In genomic region chr21:15850645-15851044, GRCh38 we compare ENCODE assay signal across 14 cellular contexts.
DNase-seq lines count a peak whose midpoint lies in the region; ATAC-seq, FAIRE-seq and TF ChIP-seq lines count a peak whose summit lies in the region.
"Had no signal": no experiment of that assay in that cellular context is flagged by ENCODE, and none has a peak within 500 bp of the region (broad histone marks: within the 10 kb centered on the region; RNA-seq: fewer than 3 reads in every experiment).

No MANE protein-coding gene starts in this region.

- no peak for TF ChIP-seq EP300 in HepG2 (IDR thresholded peaks at IDR 0.05; ENCODE audit: low read depth in 2 of 2, low read length in 2 of 2)
- TF ChIP-seq EP300 in HepG2 (CRISPR knock-in tag; IDR thresholded peaks at IDR 0.05; ENCODE audit: borderline replicate concordance), result no peak

- TF ChIP-seq POLR2A in HepG2 (IDR thresholded peaks at IDR 0.05; ENCODE audit: insufficient read depth in 1 of 2, low read depth in 2 of 2, low read length in 2 of 2), result no peak

- intact Hi-C loops in PC-3 (cut with micrococcal nuclease), result no loop called here
- intact Hi-C loops in HepG2 (cut with micrococcal nuclease; ENCODE audit: unreplicated experiment), result no loop called here

- peaks cover 43% of the 10 kb centered on the region for H3K4me1 ChIP-seq in PC-3 (ENCODE audit: insufficient read depth, low read length)
- H3K4me1 ChIP-seq in HepG2 (ENCODE audit: insufficient read depth, low read length), result no peaks in the 10 kb centered on the region

- 90% methylated on average over 1 of the region's 1 CpG for WGBS in HepG2 (ENCODE audit: low lambda C conversion rate)

- ATAC-seq in PC-3, result peak; percentile 79
- no peak for ATAC-seq in HepG2
- no peak for ATAC-seq in esophagus mucosa

- no peaks in the 10 kb centered on the region for H3K9me2 ChIP-seq in PC-3 (replicated peaks; ENCODE audit: low read length)

- TF ChIP-seq CTCF in PC-3 (conservative IDR thresholded peaks at IDR 0.05; ENCODE audit: low read depth, low read length) (no peak), HepG2 (CRISPR knock-in tag; IDR thresholded peaks at IDR 0.05) (no peak)

- H3F3A ChIP-seq in PC-3 (ENCODE audit: low read length, unreplicated experiment), result peaks cover 7% of the 10 kb centered on the region

- peak; percentile 26 for DNase-seq in AG20443 (ENCODE audit: low spot score)
- DNase-seq in PC-3, result peak; percentile 78
- peak; percentile 17 to 88 for DNase-seq in dermis microvascular lymphatic vessel endothelial cell (ENCODE audit: low read depth in 2 of 2)
- peak; percentile 1 for DNase-seq in HepG2 (ENCODE audit: low spot score)
- DNase-seq in SKM-1 (lab: John Stamatoyannopoulos, UW; ENCODE audit: unreplicated experiment), result no peak
- DNase-seq in putamen (ENCODE audit: low spot score), result no peak
- DNase-seq in DMS153 (lab: John Stamatoyannopoulos, UW), result no peak
- DNase-seq: activated CD4-positive, alpha-beta T cell treated with anti-CD3 and anti-CD28 coated beads, Interleukin-2, amount 50 U/mL, for 4 hours; amygdala; kidney glomerular epithelial cell; NK-92 treated with Interleukin-12 subunit alpha and Interleukin-12 subunit beta, amount 100 ng/mL, for 24 hours; ovary; SHP77 treated with DMSO at 0.1 percent for 48 hours had no signal

- H3K27ac ChIP-seq in PC-3 (ENCODE audit: low read length) (no peak overlapping the region), HepG2 (ENCODE audit: extremely low read length, insufficient read depth, low read length) (no peak overlapping the region)
- H3K27ac ChIP-seq: ovary had no signal

- H3K9ac ChIP-seq in PC-3 (ENCODE audit: low read length) (no peak overlapping the region), HepG2 (ENCODE audit: insufficient read depth, low read depth, low read length) (no peak overlapping the region)

- peak overlapping the region; percentile 17 for H3K4me2 ChIP-seq in PC-3 (ENCODE audit: low read length)
- H3K4me2 ChIP-seq in HepG2 (ENCODE audit: low read depth, low read length), result no peak overlapping the region

- H3K27me3 ChIP-seq in PC-3 (ENCODE audit: low read length), result no peaks in the 10 kb centered on the region
- H3K27me3 ChIP-seq in HepG2 (ENCODE audit: control insufficient read depth in 1 of 2, insufficient read depth in 2 of 2, low read length in 2 of 2), result no peaks in the 10 kb centered on the region
- H3K27me3 ChIP-seq: ovary had no signal

- no peak for FAIRE-seq in HepG2 (lab: Jason Lieb, UNC)

- no peak for TF ChIP-seq RAD21 in HepG2 (CRISPR knock-in tag; IDR thresholded peaks at IDR 0.05)

- no peaks in the 10 kb centered on the region for H3K9me3 ChIP-seq in PC-3 (ENCODE audit: low read length)
- no peaks in the 10 kb centered on the region for H3K9me3 ChIP-seq in HepG2 (ENCODE audit: low read length)
- H3K9me3 ChIP-seq: ovary had no signal

- CTCF ChIA-PET in PC-3 (lab: Charles Lee) (no interaction called here), HepG2 (lab: Yijun Ruan, JAX; ENCODE audit: low intra/inter-chr PET ratio, low total read pairs) (no interaction called here)

- H3K4me3 ChIP-seq in PC-3 (ENCODE audit: low read length) (no peak overlapping the region), HepG2 (replicated peaks in 1 of 3; ENCODE audit: insufficient read depth in 1 of 3, low read depth in 2 of 3, low read length in 3 of 3) (no peak overlapping the region)
- H3K4me3 ChIP-seq: ovary had no signal

- BruUV-seq in PC-3 (replicated peaks; lab: Mats Ljungman, UMichigan), result no TSS peak
- BruUV-seq in HepG2 (replicated peaks; lab: Mats Ljungman, UMichigan), result no TSS peak

- POLR2A ChIA-PET in PC-3 (lab: Charles Lee; ENCODE audit: unreplicated experiment), result no interaction called here
- POLR2A ChIA-PET in HepG2 (lab: Yijun Ruan, JAX), result no interaction called here

- no peak overlapping the region for H2AFZ ChIP-seq in PC-3 (ENCODE audit: low read length)
- no peak overlapping the region for H2AFZ ChIP-seq in HepG2 (ENCODE audit: low read length)

- in situ Hi-C loops in HepG2 (cut with HindIII; ENCODE audit: extremely low pct_ligation_motif_present, low pct_unique_long_range_greater_than_20kb), result no loop called here

- peaks cover 12% of the 10 kb centered on the region for H4K20me1 ChIP-seq in PC-3 (ENCODE audit: low read length)
- H4K20me1 ChIP-seq in HepG2 (ENCODE audit: insufficient read depth, low read length), result no peaks in the 10 kb centered on the region

- H3K79me2 ChIP-seq in PC-3 (ENCODE audit: low read length), result peaks cover 14% of the 10 kb centered on the region; the same call in 1 of the 2 replicates
- no peaks in the 10 kb centered on the region for H3K79me2 ChIP-seq in HepG2 (ENCODE audit: insufficient read depth, low read length)

- H3K36me3 ChIP-seq in PC-3 (ENCODE audit: low read depth, low read length) (0 out of 2 replicates have a peak, but pooled peaks cover 4% of the 10 kb centered on the region), HepG2 (replicated peaks in 1 of 2; ENCODE audit: control insufficient read depth in 1 of 2, insufficient read depth in 2 of 2, low read length in 2 of 2) (no peaks in the 10 kb centered on the region)
- H3K36me3 ChIP-seq: ovary had no signal

TF ChIP-seq in HepG2, 621 proteins besides CTCF, POLR2A, EP300 and RAD21:
- no peak for TF ChIP-seq GZF1 (CRISPR knock-in tag; IDR thresholded peaks at IDR 0.05)
- TF ChIP-seq ATF6 (CRISPR knock-in tag; conservative IDR thresholded peaks at IDR 0.05), result no peak
- TF ChIP-seq SATB2 (CRISPR knock-in tag; IDR thresholded peaks at IDR 0.05), result no peak

Comparison
In these comparisons a context has a peak if more than half of its experiments do, and no peak if none do; other contexts are left out.
1. DNase-seq: peak in AG20443 (single experiment), PC-3 (single experiment), dermis microvascular lymphatic vessel endothelial cell (2 of 2) and HepG2 (single experiment); none in SKM-1 (single experiment), putamen (single experiment) and DMS153 (single experiment).